In the genomic region with DNA sequence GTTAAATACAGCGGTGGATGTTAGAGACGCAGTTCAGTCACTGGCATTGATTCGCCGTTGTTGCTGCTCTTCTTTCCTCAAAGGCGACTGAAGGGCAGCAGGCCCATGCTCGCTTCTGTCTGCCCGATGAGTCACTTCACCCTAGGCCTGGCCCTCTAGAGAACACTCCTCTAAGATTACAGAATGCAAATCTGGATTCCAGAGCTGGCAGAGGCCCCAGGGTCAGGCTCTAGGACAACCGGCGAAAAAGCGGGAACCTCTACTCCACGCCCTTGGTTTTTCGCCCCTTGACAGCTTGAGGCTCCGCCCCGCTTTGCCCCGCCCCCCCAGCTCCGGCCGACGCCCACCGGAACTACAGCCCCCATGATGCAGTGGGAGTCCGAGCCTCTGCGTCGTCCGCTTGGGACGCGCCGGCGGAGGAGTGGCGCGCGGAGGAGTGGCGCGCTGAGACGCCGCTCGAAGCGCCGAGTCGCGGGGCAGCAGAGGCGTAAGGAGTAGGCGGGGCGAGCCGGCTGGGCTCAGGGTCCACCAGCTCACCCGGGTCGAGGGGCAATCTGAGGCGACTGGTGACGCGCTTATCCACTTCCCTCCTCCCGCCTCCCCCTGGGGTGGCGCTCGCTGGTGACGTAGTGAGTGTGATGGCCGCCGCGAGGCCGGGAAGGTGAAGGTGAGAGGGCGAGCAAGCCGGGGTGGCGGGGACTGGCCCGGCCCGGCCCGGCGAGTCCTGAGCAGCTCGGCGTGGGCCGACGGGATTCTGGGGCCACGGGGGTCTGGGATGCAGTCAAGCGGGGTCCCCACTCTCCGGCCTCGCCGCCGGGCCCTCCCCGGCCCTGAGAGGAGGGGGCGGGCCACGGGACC, we compare ENCODE assay signal across 8 cellular contexts. TPM values are rescaled to one million over a fixed set of nuclear protein-coding genes. Genes with fewer than 3 reads are reported as not detected.
DNase-seq lines count a peak whose midpoint lies in the region; ATAC-seq and TF ChIP-seq lines count a peak whose summit lies in the region.

A gene (plus strand): TSS at position 627 of the 858 bp plus-strand sequence. CDS start 8,725 bp downstream, outside the sequence.

- peaks cover 43% of the 10 kb centered on the region for H3K4me1 Mint-ChIP-seq in chondrocyte (ENCODE audit: low read depth)

- H3K27me3 Mint-ChIP-seq in chondrocyte (ENCODE audit: low read depth) = no peaks in the 10 kb centered on the region

- H3K4me3 Mint-ChIP-seq in chondrocyte (ENCODE audit: unreplicated experiment) = peak within 1 kb of the TSS; percentile 91

- TF ChIP-seq CTCF in chondrocyte (IDR thresholded peaks at IDR 0.05) (peak; percentile 8), kidney epithelial cell (IDR thresholded peaks at IDR 0.05; ENCODE audit: insufficient read depth, low read length, poor library complexity, severe bottlenecking) (no peak)

- peak; percentile 92 to 95 for DNase-seq in AML-193 (lab: John Stamatoyannopoulos, UW)
- DNase-seq in NCI-H510A treated with DMSO at 0.1 percent for 48 hours (lab: John Stamatoyannopoulos, UW) = peak; percentile 99
- peak; percentile 84 to 86 for DNase-seq in activated CD4-positive, alpha-beta T cell treated with anti-CD3 and anti-CD28 coated beads for 24 hours (ENCODE audit: low read depth in 2 of 2)
- DNase-seq in chondrocyte (ENCODE audit: low spot score) = peak; percentile 99
- peak; percentile 86 for DNase-seq in kidney epithelial cell (ENCODE audit: low read depth)
- DNase-seq in stimulated activated CD4-positive, alpha-beta T cell treated with anti-CD3 and anti-CD28 coated beads, Interleukin-15, amount 100 ng/mL, for 48 hours (ENCODE audit: low read depth in 2 of 2) = peak; percentile 90 to 92

- no peaks in the 10 kb centered on the region for H3K27me3 ChIP-seq in kidney epithelial cell (ENCODE audit: control insufficient read depth, insufficient read depth, low read length)

- peak; percentile 88 for ATAC-seq in HG03439 (IDR thresholded peaks at IDR 0.05; ENCODE audit: unreplicated experiment)

- peaks cover 1% of the 10 kb centered on the region for H3K36me3 ChIP-seq in kidney epithelial cell (ENCODE audit: control insufficient read depth, insufficient read depth, low read length)

- TF ChIP-seq POLR2A in GM19193 (IDR thresholded peaks at IDR 0.05; ENCODE audit: extremely low read depth, insufficient read depth, insufficient read length) = peak; percentile 73

- H3K4me3 ChIP-seq in kidney epithelial cell (ENCODE audit: low read depth, low read length) = peak within 1 kb of the TSS; percentile 80

- H3K27ac Mint-ChIP-seq in chondrocyte (ENCODE audit: unreplicated experiment) = peak within 1 kb of the TSS; percentile 96

- peaks cover 10% of the 10 kb centered on the region for H3K36me3 Mint-ChIP-seq in chondrocyte (ENCODE audit: low read depth)

- H3K9me3 Mint-ChIP-seq in chondrocyte (ENCODE audit: low read depth) = no peaks in the 10 kb centered on the region

RNA-seq across cellular contexts. Expression of the gene that starts here (rescaled TPM):
- total RNA-seq in chondrocyte = 53.1 to 68.8 TPM (median 56.6 TPM) in 3 replicates
- 73.5 and 78.2 TPM in 2 replicates for total RNA-seq in kidney epithelial cell

Comparison
In these comparisons a context has a peak if more than half of its experiments do, and no peak if none do; other contexts are left out.
1. Peak in every context shown above with its lines: DNase-seq, ATAC-seq and H3K4me3 ChIP-seq.